Comparison of ENCODE assay signal across 26 cellular contexts in genomic region chr10:106679314-106679713, GRCh38.
"Had no signal": no experiment of that assay in that cellular context is flagged by ENCODE, and none has a peak within 500 bp of the region (broad histone marks: within the 10 kb centered on the region; RNA-seq: fewer than 3 reads in every experiment).

No MANE protein-coding gene starts in this region.

- H3K4me3 ChIP-seq: stomach, suprapubic skin, testis, thoracic aorta, thyroid gland, tibial artery, tibial nerve, transverse colon, upper lobe of left lung, upper lobe of right lung, uterus, vagina had no signal

- H3K9me3 ChIP-seq: suprapubic skin, testis, thoracic aorta, thyroid gland, tibial artery, tibial nerve, transverse colon, upper lobe of left lung, upper lobe of right lung, uterus, vagina had no signal

- ATAC-seq: stimulated activated effector memory CD8-positive, alpha-beta T cell treated with anti-CD3 and anti-CD28 coated beads, Interleukin-12 subunit alpha, Interleukin-12 subunit beta, amount 100 ng/mL, for 72 hours; stimulated activated memory B cell treated with anti-CD40 and anti-IgM and Interleukin-4, amounts not matched to agents 10 μg/mL and 1 μg/mL and 100 μg/mL, for 72 hours; stimulated activated naive B cell treated with anti-CD40 and anti-IgM and Interleukin-4, amounts not matched to agents 10 μg/mL and 1 μg/mL and 100 μg/mL, for 72 hours; stimulated activated naive CD8-positive, alpha-beta T cell treated with anti-CD3 and anti-CD28 coated beads, Interleukin-15, amount 100 ng/mL, for 72 hours; stimulated activated naive CD8-positive, alpha-beta T cell treated with anti-CD3 and anti-CD28 coated beads, Interleukin-15, Interleukin-2, amounts not matched to agents 100 U/mL and 50 U/mL, for 24 hours; upper lobe of right lung had no signal

- H3K4me1 ChIP-seq: stomach, suprapubic skin, testis, thyroid gland, tibial artery, tibial nerve, transverse colon, upper lobe of left lung, upper lobe of right lung, uterus, vagina had no signal

- H3K27me3 ChIP-seq: stomach, suprapubic skin, testis, thyroid gland, tibial artery, tibial nerve, transverse colon, upper lobe of left lung, upper lobe of right lung, uterus, vagina had no signal

- DNase-seq: stimulated activated CD4-positive, alpha-beta T cell treated with anti-CD3 and anti-CD28 coated beads, Interleukin-2, amount 100 ng/mL, for 48 hours; stimulated activated CD4-positive, alpha-beta T cell treated with anti-CD3 and anti-CD28 coated beads, Interleukin-4, amount 100 ng/mL, for 1 hour; stimulated activated CD4-positive, alpha-beta T cell treated with anti-CD3 and anti-CD28 coated beads, Interleukin-4, amount 100 ng/mL, for 24 hours; stimulated activated CD4-positive, alpha-beta T cell treated with anti-CD3 and anti-CD28 coated beads, Interleukin-4, amount 100 ng/mL, for 4 hours; stimulated activated CD8-positive, alpha-beta memory T cell treated with anti-CD3 and anti-CD28 coated beads, Interleukin-4, amount 100 ng/mL, for 48 hours; stimulated activated naive B cell treated with anti-CD40 and anti-IgM and Interleukin-4, amounts not matched to agents 10 μg/mL and 1 μg/mL and 100 μg/mL, for 72 hours; stimulated activated naive CD4-positive, alpha-beta T cell; stimulated activated naive CD4-positive, alpha-beta T cell treated with Interleukin-2 at 50 U/mL for 16 hours; stimulated activated naive CD8-positive, alpha-beta T cell treated with anti-CD3 and anti-CD28 coated beads, Interleukin-15, amount 100 ng/mL, for 72 hours; stimulated activated naive CD8-positive, alpha-beta T cell treated with anti-CD3 and anti-CD28 coated beads, Interleukin-15, Interleukin-2, amounts not matched to agents 100 U/mL and 50 U/mL, for 24 hours; stomach; substantia nigra; testis; thyroid gland; tibial artery; transverse colon; trophoblast cell; upper lobe of left lung; upper lobe of right lung; uterus had no signal

- H3K36me3 ChIP-seq: stomach, suprapubic skin, thoracic aorta, thyroid gland, tibial artery, transverse colon, upper lobe of left lung, upper lobe of right lung, uterus, vagina had no signal

- H3K27ac ChIP-seq: stomach, suprapubic skin, testis, thoracic aorta, thyroid gland, tibial artery, tibial nerve, transverse colon, upper lobe of left lung, upper lobe of right lung, uterus, vagina had no signal
